Comparison of ENCODE assay signal across 38 cellular contexts in the genomic region with DNA sequence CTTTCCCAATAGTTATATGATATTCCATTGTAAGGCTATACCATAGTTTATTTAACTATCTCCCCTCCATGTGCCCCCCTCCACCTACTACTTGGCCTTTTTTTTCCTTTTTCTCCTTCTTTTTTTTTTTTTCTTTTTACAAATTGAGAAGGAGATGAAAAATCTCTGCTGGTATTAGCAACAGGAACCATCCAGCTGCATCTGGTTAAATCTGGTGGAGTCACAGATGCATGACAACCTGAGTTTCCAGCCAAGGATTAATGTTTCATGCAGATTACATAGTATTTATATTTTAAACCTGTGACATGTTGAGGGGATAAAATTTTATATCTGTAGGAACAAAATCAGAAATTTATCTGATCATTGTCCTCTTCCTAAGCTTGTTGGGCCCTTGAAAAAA.
"Had no signal": no experiment of that assay in that cellular context is flagged by ENCODE, and none has a peak within 500 bp of the region (broad histone marks: within the 10 kb centered on the region; RNA-seq: fewer than 3 reads in every experiment).

No MANE protein-coding gene starts in this region.

- H3K27me3 ChIP-seq: adrenal gland, body of pancreas, brain microvascular endothelial cell, breast epithelium had no signal

- ATAC-seq: activated CD4-positive, alpha-beta T cell treated with anti-CD3 and anti-CD28 coated beads for 36 hours; activated CD4-positive, CD25-positive, alpha-beta regulatory T cell treated with anti-CD3 and anti-CD28 coated beads, Interleukin-2, amount 50 U/mL, for 24 hours; activated CD8-positive, alpha-beta memory T cell treated with anti-CD3 and anti-CD28 coated beads, Interleukin-2, amount 10 ng/mL, durations not matched to agents 7 days and 5 days; activated CD8-positive, alpha-beta T cell treated with anti-CD3 and anti-CD28 coated beads, Interleukin-2, amount 10 ng/mL, durations not matched to agents 7 days and 5 days; activated naive CD4-positive, alpha-beta T cell treated with anti-CD3 and anti-CD28 coated beads, Interleukin-2, amount 50 U/mL, for 72 hours; activated T-cell treated with anti-CD3 and anti-CD28 coated beads, Interleukin-2, amount 50 U/mL, for 4 hours; activated T-cell treated with anti-CD3 and anti-CD28 coated beads, Interleukin-2, amount 50 U/mL, for 72 hours; activated T-helper 17 cell treated with anti-CD3 and anti-CD28 coated beads, Interleukin-2, amount 50 U/mL, for 72 hours; body of pancreas; WTC11 had no signal

- H3K36me3 ChIP-seq: adrenal gland, brain microvascular endothelial cell, breast epithelium had no signal

- H3K27me3 Mint-ChIP-seq: activated CD4-positive, alpha-beta memory T cell treated with anti-CD3 and anti-CD28 coated beads, Interleukin-2, amount 10 ng/mL, durations not matched to agents 7 days and 5 days; activated CD4-positive, alpha-beta T cell treated with anti-CD3 and anti-CD28 coated beads for 36 hours; activated CD4-positive, alpha-beta T cell treated with anti-CD3 and anti-CD28 coated beads, Interleukin-2, amount 10 ng/mL, durations not matched to agents 7 days and 5 days; activated CD8-positive, alpha-beta memory T cell treated with anti-CD3 and anti-CD28 coated beads, Interleukin-2, amount 10 ng/mL, durations not matched to agents 7 days and 5 days; activated naive CD8-positive, alpha-beta T cell treated with anti-CD3 and anti-CD28 coated beads for 36 hours; activated T-helper 17 cell treated with anti-CD3 and anti-CD28 coated beads, Interleukin-2, amount 50 U/mL, for 72 hours; central memory CD8-positive, alpha-beta T cell had no signal

- H3K27ac ChIP-seq: adrenal gland, brain microvascular endothelial cell, breast epithelium, VCaP had no signal

- H3K9me3 Mint-ChIP-seq: activated naive CD4-positive, alpha-beta T cell treated with anti-CD3 and anti-CD28 coated beads for 36 hours; activated naive CD4-positive, alpha-beta T cell treated with anti-CD3 and anti-CD28 coated beads, Interleukin-2, amount 50 U/mL, for 72 hours; activated naive CD8-positive, alpha-beta T cell treated with anti-CD3 and anti-CD28 coated beads for 36 hours; activated T-cell treated with anti-CD3 and anti-CD28 coated beads, Interleukin-2, amount 50 U/mL, for 4 hours; activated T-cell treated with anti-CD3 and anti-CD28 coated beads, Interleukin-2, amount 50 U/mL, for 72 hours; activated T-helper 17 cell treated with anti-CD3 and anti-CD28 coated beads, Interleukin-2, amount 50 U/mL, for 72 hours; central memory CD8-positive, alpha-beta T cell; T-helper 1 cell treated with Interleukin-12 subunit alpha and Interleukin-12 subunit beta and Interleukin-4 antibody, amounts not matched to agents 30 μg/mL and 1 μg/mL, for 36 hours; T-helper 2 cell treated with Interferon-gamma antibody and Interleukin-4, amounts not matched to agents 5 μg/mL and 100 μg/mL, for 36 hours; WTC11 had no signal

- H3K9me3 ChIP-seq: adrenal gland, body of pancreas, breast epithelium had no signal

- H3K36me3 Mint-ChIP-seq: activated naive CD8-positive, alpha-beta T cell treated with anti-CD3 and anti-CD28 coated beads for 36 hours; WTC11 had no signal

- H3K4me3 ChIP-seq: adrenal gland, body of pancreas, breast epithelium had no signal

- H3K4me1 ChIP-seq: adrenal gland had no signal

- H3K27ac Mint-ChIP-seq: activated CD4-positive, alpha-beta memory T cell treated with anti-CD3 and anti-CD28 coated beads, Interleukin-2, amount 10 ng/mL, durations not matched to agents 7 days and 5 days; activated CD4-positive, alpha-beta T cell treated with anti-CD3 and anti-CD28 coated beads for 36 hours; activated CD4-positive, alpha-beta T cell treated with anti-CD3 and anti-CD28 coated beads, Interleukin-2, amount 10 ng/mL, durations not matched to agents 7 days and 5 days; activated CD8-positive, alpha-beta memory T cell treated with anti-CD3 and anti-CD28 coated beads, Interleukin-2, amount 10 ng/mL, durations not matched to agents 7 days and 5 days; activated CD8-positive, alpha-beta T cell treated with anti-CD3 and anti-CD28 coated beads, Interleukin-2, amount 10 ng/mL, durations not matched to agents 7 days and 5 days; activated naive CD4-positive, alpha-beta T cell treated with anti-CD3 and anti-CD28 coated beads for 36 hours; activated naive CD4-positive, alpha-beta T cell treated with anti-CD3 and anti-CD28 coated beads, Interleukin-2, amount 50 U/mL, for 72 hours; activated naive CD8-positive, alpha-beta T cell treated with anti-CD3 and anti-CD28 coated beads for 36 hours; activated T-cell treated with anti-CD3 and anti-CD28 coated beads, Interleukin-2, amount 50 U/mL, for 72 hours; activated T-helper 1 cell treated with anti-CD3 and anti-CD28 coated beads, Interleukin-12 subunit alpha, Interleukin-12 subunit beta, Interleukin-2, Interleukin-4 antibody, amounts not matched to agents 30 ng/mL and 10 ng/mL and 1 ng/mL, durations not matched to agents 14 hours and 24 hours and 36 hours; activated T-helper 17 cell treated with anti-CD3 and anti-CD28 coated beads, Interleukin-2, amount 50 U/mL, for 72 hours; T-helper 1 cell treated with Interleukin-12 subunit alpha and Interleukin-12 subunit beta and Interleukin-4 antibody, amounts not matched to agents 30 μg/mL and 1 μg/mL, for 36 hours; T-helper 2 cell treated with Interferon-gamma antibody and Interleukin-4, amounts not matched to agents 5 μg/mL and 100 μg/mL, for 36 hours; WTC11 had no signal

- H3K4me3 Mint-ChIP-seq: activated CD4-positive, alpha-beta memory T cell treated with anti-CD3 and anti-CD28 coated beads, Interleukin-2, amount 10 ng/mL, durations not matched to agents 7 days and 5 days; activated CD4-positive, alpha-beta T cell treated with anti-CD3 and anti-CD28 coated beads for 36 hours; activated CD4-positive, alpha-beta T cell treated with anti-CD3 and anti-CD28 coated beads, Interleukin-2, amount 10 ng/mL, durations not matched to agents 7 days and 5 days; activated CD8-positive, alpha-beta memory T cell treated with anti-CD3 and anti-CD28 coated beads, Interleukin-2, amount 10 ng/mL, durations not matched to agents 7 days and 5 days; activated CD8-positive, alpha-beta T cell treated with anti-CD3 and anti-CD28 coated beads, Interleukin-2, amount 10 ng/mL, durations not matched to agents 7 days and 5 days; activated naive CD4-positive, alpha-beta T cell treated with anti-CD3 and anti-CD28 coated beads for 36 hours; activated naive CD8-positive, alpha-beta T cell treated with anti-CD3 and anti-CD28 coated beads for 36 hours; activated T-cell treated with anti-CD3 and anti-CD28 coated beads, Interleukin-2, amount 50 U/mL, for 4 hours; activated T-cell treated with anti-CD3 and anti-CD28 coated beads, Interleukin-2, amount 50 U/mL, for 72 hours; activated T-helper 1 cell treated with anti-CD3 and anti-CD28 coated beads, Interleukin-12 subunit alpha, Interleukin-12 subunit beta, Interleukin-2, Interleukin-4 antibody, amounts not matched to agents 30 ng/mL and 10 ng/mL and 1 ng/mL, durations not matched to agents 14 hours and 24 hours and 36 hours; activated T-helper 17 cell treated with anti-CD3 and anti-CD28 coated beads, Interleukin-2, amount 50 U/mL, for 72 hours; central memory CD8-positive, alpha-beta T cell; T-helper 1 cell treated with Interleukin-12 subunit alpha and Interleukin-12 subunit beta and Interleukin-4 antibody, amounts not matched to agents 30 μg/mL and 1 μg/mL, for 36 hours; T-helper 2 cell treated with Interferon-gamma antibody and Interleukin-4, amounts not matched to agents 5 μg/mL and 100 μg/mL, for 36 hours; WTC11 had no signal

- DNase-seq: activated CD4-positive, alpha-beta memory T cell treated with anti-CD3 and anti-CD28 coated beads, Interleukin-2, amount 10 ng/mL, durations not matched to agents 7 days and 5 days; activated CD4-positive, alpha-beta T cell treated with anti-CD3 and anti-CD28 coated beads for 1 hour; activated CD4-positive, alpha-beta T cell treated with anti-CD3 and anti-CD28 coated beads for 36 hours; activated CD4-positive, alpha-beta T cell treated with anti-CD3 and anti-CD28 coated beads for 48 hours; activated CD4-positive, alpha-beta T cell treated with anti-CD3 and anti-CD28 coated beads, Interleukin-2, amount 10 ng/mL, durations not matched to agents 7 days and 5 days; activated CD4-positive, alpha-beta T cell treated with anti-CD3 and anti-CD28 coated beads, Interleukin-2, amount 50 U/mL, for 48 hours; activated CD4-positive, CD25-positive, alpha-beta regulatory T cell; activated CD8-positive, alpha-beta memory T cell treated with anti-CD3 and anti-CD28 coated beads for 24 hours; activated CD8-positive, alpha-beta memory T cell treated with anti-CD3 and anti-CD28 coated beads, Interleukin-2, amount 10 ng/mL, durations not matched to agents 7 days and 5 days; activated CD8-positive, alpha-beta memory T cell treated with anti-CD3 and anti-CD28 coated beads, Interleukin-2, amount 50 U/mL, for 48 hours; activated CD8-positive, alpha-beta T cell treated with anti-CD3 and anti-CD28 coated beads, Interleukin-2, amount 10 ng/mL, durations not matched to agents 7 days and 5 days; activated effector memory CD4-positive, alpha-beta T cell treated with anti-CD3 and anti-CD28 coated beads, Interleukin-2, amount 50 U/mL, for 16 hours; activated gamma-delta T cell treated with Interleukin-2 at 50 U/mL for 16 hours; activated naive CD4-positive, alpha-beta T cell; activated naive CD4-positive, alpha-beta T cell treated with anti-CD3 and anti-CD28 coated beads for 36 hours; activated naive CD4-positive, alpha-beta T cell treated with anti-CD3 and anti-CD28 coated beads, Interleukin-2, amount 50 U/mL, for 16 hours; activated naive CD8-positive, alpha-beta T cell treated with anti-CD3 and anti-CD28 coated beads for 36 hours; activated T-cell treated with anti-CD3 and anti-CD28 coated beads, Interleukin-2, amount 50 U/mL, for 4 hours; activated T-cell treated with anti-CD3 and anti-CD28 coated beads, Interleukin-2, amount 50 U/mL, for 72 hours; adrenal gland; amniotic stem cell; aorta; body of pancreas; brain microvascular endothelial cell; cerebellar nuclear complex; T-helper 1 cell; T-helper 2 cell; T-helper 9 cell had no signal
